In the genomic region with DNA sequence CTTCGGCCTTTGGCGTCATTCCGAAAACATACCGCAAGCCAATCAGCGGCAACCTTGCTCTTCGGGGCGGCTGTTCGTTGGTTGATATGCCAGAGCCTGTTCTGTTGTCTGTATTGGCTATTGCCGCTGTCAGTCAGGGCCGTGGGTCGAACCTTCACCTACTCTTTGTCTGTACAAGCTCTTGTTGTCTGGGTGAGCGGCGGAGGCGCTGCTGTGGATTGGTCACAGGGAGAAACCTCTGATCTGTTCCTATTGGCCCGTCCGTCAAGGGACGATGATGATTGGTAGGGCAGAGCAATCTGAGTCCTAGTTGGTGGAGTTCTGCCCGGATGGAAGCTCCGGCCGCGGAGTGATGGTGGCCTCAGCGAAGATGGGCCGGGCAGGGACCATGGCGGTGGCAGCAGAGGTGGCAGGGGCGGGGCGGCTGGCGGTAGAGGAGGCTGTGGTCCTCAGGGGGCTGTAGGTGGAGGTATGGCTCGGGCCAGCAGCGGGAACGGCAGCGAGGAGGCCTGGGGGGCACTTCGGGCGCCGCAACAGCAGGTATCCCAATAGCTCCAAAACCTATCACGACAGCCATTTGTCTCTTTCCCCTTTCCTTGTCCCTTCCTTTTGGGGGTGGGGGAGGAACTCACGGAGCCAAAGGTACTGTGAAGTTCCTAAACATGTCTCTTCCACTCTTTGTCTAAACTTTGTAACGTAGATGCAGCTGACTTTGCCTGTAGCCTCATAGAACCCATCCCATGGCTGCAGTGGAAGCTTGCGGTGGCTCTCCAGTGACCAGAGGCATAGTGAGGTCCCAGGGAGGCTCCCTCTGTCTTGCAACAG, we compare ENCODE assay signal across 8 cellular contexts. TPM values are rescaled to one million over a fixed set of nuclear protein-coding genes. Genes with fewer than 3 reads are reported as not detected.
A peak's percentile ranks its signal among the peaks of the same experiment; 100 is the strongest.
DNase-seq lines count a peak whose midpoint lies in the region; ATAC-seq, FAIRE-seq and TF ChIP-seq lines count a peak whose summit lies in the region.

A gene (plus strand): TSS at position 307 of the 825 bp plus-strand sequence. CDS start 165 bp downstream, at position 472.

- peak within 1 kb of the TSS; percentile 92 to 100 (median 100) for H3K27ac Mint-ChIP-seq in IgD-negative memory B cell

- no peaks in the 10 kb centered on the region for H3K27me3 Mint-ChIP-seq in IgD-negative memory B cell

- H3K36me3 Mint-ChIP-seq in IgD-negative memory B cell: peaks cover 4% of the 10 kb centered on the region

- FAIRE-seq in D721Med (lab: Jason Lieb, UNC): peak; percentile 35

- peaks cover 34 to 41% (median 39%) of the 10 kb centered on the region in 3 donors for H3K4me1 Mint-ChIP-seq in IgD-negative memory B cell

- DNase-seq in D721Med (ENCODE audit: insufficient read length, low spot score) (peak; percentile 84), OCI-M2 (lab: John Stamatoyannopoulos, UW; ENCODE audit: unreplicated experiment) (peak; percentile 83), activated T-cell treated with anti-CD3 and anti-CD28 coated beads for 4 hours (peak; percentile 98), epidermal melanocyte (ENCODE audit: insufficient read length, low spot score) (peak; percentile 97), middle frontal gyrus (ENCODE audit: extremely low spot score, low spot score) (peak; percentile 99)
- peak; percentile 92 to 96 for DNase-seq in stimulated activated CD8-positive, alpha-beta memory T cell treated with anti-CD3 and anti-CD28 coated beads, Interleukin-2, amount 100 ng/mL, for 48 hours (ENCODE audit: low read depth in 2 of 2)

- no peak for TF ChIP-seq CTCF in D721Med (IDR thresholded peaks at IDR 0.05; ENCODE audit: insufficient read depth, missing control alignments)

- no peaks in the 10 kb centered on the region for H3K9me3 Mint-ChIP-seq in IgD-negative memory B cell

- H3K4me3 Mint-ChIP-seq in IgD-negative memory B cell: peak within 1 kb of the TSS; percentile 90 to 96 (median 96)

- peak; percentile 80 for ATAC-seq in GM21529 (IDR thresholded peaks at IDR 0.05; ENCODE audit: unreplicated experiment)

RNA-seq across cellular contexts. Expression of the gene that starts here (rescaled TPM):
- 39.5 TPM for polyA plus RNA-seq in IgD-negative memory B cell

Comparison
In these comparisons a context has a peak if more than half of its experiments do, and no peak if none do; other contexts are left out.
1. Peak in every context shown above with its lines: DNase-seq and ATAC-seq.